ENCODE assay signal across 8 cellular contexts in genomic region chr6:75244063-75244575, GRCh38. TPM values are rescaled to one million over a fixed set of nuclear protein-coding genes. Genes with fewer than 3 reads are reported as not detected.
DNase-seq lines count a peak whose midpoint lies in the region; ATAC-seq, FAIRE-seq and TF ChIP-seq lines count a peak whose summit lies in the region.

No MANE protein-coding gene starts in this region.

- no peak overlapping the region for H3K23ac ChIP-seq in mesendoderm (ENCODE audit: low read length)

- no peaks in the 10 kb centered on the region for H3K9me2 ChIP-seq in MM.1S (replicated peaks; ENCODE audit: insufficient read depth, low read length)

- FAIRE-seq in RCC 7860 (lab: Jason Lieb, UNC) = no peak
- no peak for FAIRE-seq in H54 (lab: Jason Lieb, UNC)

- no peaks in the 10 kb centered on the region for H3K4me1 ChIP-seq in BE2C
- peaks cover 4% of the 10 kb centered on the region; the same call in 1 of the 2 replicates for H3K4me1 ChIP-seq in MM.1S (ENCODE audit: low read length)
- H3K4me1 ChIP-seq in mesendoderm (ENCODE audit: control insufficient read depth, low read depth, low read length) = no peaks in the 10 kb centered on the region

- peak overlapping the region; percentile 3 for H4K5ac ChIP-seq in mesendoderm (ENCODE audit: low read length)

- peak overlapping the region; percentile 78 for H3K18ac ChIP-seq in mesendoderm (ENCODE audit: low read length)

- no peak overlapping the region for H2AK5ac ChIP-seq in mesendoderm (ENCODE audit: low read length)

- H3K4me2 ChIP-seq in MM.1S (ENCODE audit: low read depth, low read length) (peak overlapping the region; percentile 97), mesendoderm (ENCODE audit: low read length) (peak overlapping the region; percentile 83)

- ATAC-seq in GM19452 (IDR thresholded peaks at IDR 0.05; ENCODE audit: unreplicated experiment) = peak; percentile 19

- H4K8ac ChIP-seq in mesendoderm (ENCODE audit: low read depth, low read length) = peak overlapping the region; percentile 43

- peaks cover 10% of the 10 kb centered on the region; the same call in 1 of the 2 replicates for H3K27me3 ChIP-seq in BE2C
- no peaks in the 10 kb centered on the region for H3K27me3 ChIP-seq in MM.1S (replicated peaks; ENCODE audit: insufficient read depth, low read length)
- H3K27me3 ChIP-seq in mesendoderm (ENCODE audit: insufficient read depth, low read length, poor library complexity) = no peaks in the 10 kb centered on the region

- H2AFZ ChIP-seq in MM.1S (ENCODE audit: low read length) = peak overlapping the region; percentile 93

- H3K79me1 ChIP-seq in mesendoderm (ENCODE audit: low read length) = no peaks in the 10 kb centered on the region

- H2BK15ac ChIP-seq in mesendoderm (replicated peaks; ENCODE audit: low read depth) = no peak overlapping the region

- no peak for TF ChIP-seq POLR2A in H54 (IDR thresholded peaks at IDR 0.05; ENCODE audit: low read depth, low read length)

- no peak overlapping the region for H3K4ac ChIP-seq in mesendoderm (ENCODE audit: low read depth, low read length)

- H3K79me2 ChIP-seq in MM.1S (ENCODE audit: low read length) (peaks cover 43% of the 10 kb centered on the region), mesendoderm (ENCODE audit: control insufficient read depth, insufficient read depth, low read length) (peaks cover 12% of the 10 kb centered on the region)

- H3K56ac ChIP-seq in mesendoderm (ENCODE audit: low read length) = peak overlapping the region; percentile 87

- DNase-seq in BE2C (no peak), MM.1S (peak; percentile 12), caudate nucleus (lab: John Stamatoyannopoulos, UW) (peak in 12 of 61 donors; percentile 4 to 76 (median 47)), mesendoderm (no peak), retina (no peak), RCC 7860 (ENCODE audit: low spot score) (no peak), H54 (ENCODE audit: insufficient read length, low spot score) (no peak)

- H3K36me3 ChIP-seq in BE2C (peaks cover 16% of the 10 kb centered on the region), MM.1S (replicated peaks; ENCODE audit: insufficient read depth, low read length) (no peaks in the 10 kb centered on the region; the same call in none of the 2 replicates), mesendoderm (ENCODE audit: control insufficient read depth, insufficient read depth, low read length) (peaks cover under 1% of the 10 kb centered on the region)

- H4K20me1 ChIP-seq in MM.1S (ENCODE audit: insufficient read depth, low read length) = no peaks in the 10 kb centered on the region

- H3K27ac ChIP-seq in MM.1S (ENCODE audit: low read length) (peak overlapping the region; percentile 93; the same call in 1 of the 2 replicates), caudate nucleus (ENCODE audit: low read depth, low read length) (peak overlapping the region; percentile 87), mesendoderm (ENCODE audit: low read depth, low read length) (no peak overlapping the region)

- no peak overlapping the region for H2BK5ac ChIP-seq in mesendoderm (ENCODE audit: low read length)

- peaks cover 9% of the 10 kb centered on the region for H3F3A ChIP-seq in MM.1S (ENCODE audit: insufficient read depth, low read length)

- no peaks in the 10 kb centered on the region for H3K9me3 ChIP-seq in BE2C
- H3K9me3 ChIP-seq in MM.1S (replicated peaks; ENCODE audit: insufficient read depth, low read length) = no peaks in the 10 kb centered on the region

- peak overlapping the region; percentile 79 for H3K4me3 ChIP-seq in BE2C (ENCODE audit: low read depth, low read length)
- peak overlapping the region; percentile 93 for H3K4me3 ChIP-seq in MM.1S (ENCODE audit: low read length)
- H3K4me3 ChIP-seq in mesendoderm (ENCODE audit: low read length) = peak overlapping the region; percentile 74

- H2BK120ac ChIP-seq in mesendoderm (ENCODE audit: low read depth, low read length) = no peak overlapping the region

- no CpG with 5 or more reads among the region's 15 CpGs for WGBS in mesendoderm (ENCODE audit: extremely low coverage, insufficient coverage, low lambda C conversion rate)

- H3K9ac ChIP-seq in MM.1S (ENCODE audit: low read length) = peak overlapping the region; percentile 92
- H3K9ac ChIP-seq in mesendoderm (ENCODE audit: low read length) = peak overlapping the region; percentile 90

- TF ChIP-seq CTCF in BE2C (IDR thresholded peaks at IDR 0.05; ENCODE audit: low read depth, low read length) (no peak), MM.1S (IDR thresholded peaks at IDR 0.05; ENCODE audit: low read length) (no peak)

RNA-seq across cellular contexts. Expression of gene COX7A2, which starts 0.5 kb away (rescaled TPM):
- 780 TPM for polyA plus RNA-seq in BE2C (2012; ENCODE audit: insufficient read depth, insufficient read length, low read depth)
- 938 TPM for polyA plus RNA-seq in mesendoderm (2013, experiment 1 of 2)
- polyA plus RNA-seq in mesendoderm (2013, experiment 2 of 2) = 911 TPM

RNA-seq across cellular contexts. Expression of gene COL12A1, which starts 38.3 kb away (rescaled TPM):
- polyA plus RNA-seq in BE2C (2012; ENCODE audit: insufficient read depth, insufficient read length, low read depth) = 0.39 TPM
- polyA plus RNA-seq in mesendoderm (2013, experiment 1 of 2) = 0.74 TPM
- polyA plus RNA-seq in mesendoderm (2013, experiment 2 of 2) = 0.64 TPM

RNA-seq across cellular contexts. Expression of gene TMEM30A, which starts 40.5 kb away (rescaled TPM):
- 31.5 TPM for polyA plus RNA-seq in BE2C (2012; ENCODE audit: insufficient read depth, insufficient read length, low read depth)
- polyA plus RNA-seq in mesendoderm (2013, experiment 1 of 2) = 28.7 TPM
- 27.8 TPM for polyA plus RNA-seq in mesendoderm (2013, experiment 2 of 2)
